Comparison of ENCODE assay signal across 1 cellular context in genomic region chr2:74958277-74959105, GRCh38.
TF ChIP-seq lines count a peak whose summit lies in the region.

TSS of gene POLE4 (plus strand) at chr2:74958643. CDS start at chr2:74958680, 37 bp downstream.

TF ChIP-seq in HepG2, 621 proteins besides CTCF, POLR2A, EP300 and RAD21 (continued from another document and continues in another):
- TF ChIP-seq TRIM22 (IDR thresholded peaks at IDR 0.05) (no peak), ZNF430 (CRISPR knock-in tag; IDR thresholded peaks at IDR 0.05) (peak; percentile 98), ZBTB21 (CRISPR knock-in tag; IDR thresholded peaks at IDR 0.05) (no peak; the same call in 1 of the 2 replicates), ZNF451 (CRISPR knock-in tag; IDR thresholded peaks at IDR 0.05) (peak; percentile 100), ZNF605 (CRISPR knock-in tag; IDR thresholded peaks at IDR 0.05) (peak; percentile 99), ZNF564 (CRISPR knock-in tag; IDR thresholded peaks at IDR 0.05) (peak; percentile 85; the same call in 1 of the 2 replicates), SMAD9 (CRISPR knock-in tag; IDR thresholded peaks at IDR 0.05) (peak; percentile 97), BRCA1 (CRISPR knock-in tag; IDR thresholded peaks at IDR 0.05) (no peak), NPAS2 (CRISPR knock-in tag; IDR thresholded peaks at IDR 0.05; ENCODE audit: borderline replicate concordance) (no peak), POLR2G (IDR thresholded peaks at IDR 0.05; ENCODE audit: low read depth, low read length) (peak; percentile 97), ZNF790 (CRISPR knock-in tag; IDR thresholded peaks at IDR 0.05; ENCODE audit: borderline replicate concordance) (peak; percentile 99), SMAD3 (CRISPR knock-in tag; IDR thresholded peaks at IDR 0.05) (peak; percentile 60), ERF (CRISPR knock-in tag; IDR thresholded peaks at IDR 0.05) (peak; percentile 99), MATR3 (CRISPR knock-in tag; IDR thresholded peaks at IDR 0.05) (no peak; the same call in 1 of the 2 replicates), REPIN1 (CRISPR knock-in tag; IDR thresholded peaks at IDR 0.05; ENCODE audit: borderline replicate concordance, low read depth) (peak; percentile 99), ZNF407 (CRISPR knock-in tag; IDR thresholded peaks at IDR 0.05; ENCODE audit: not compliant biosample characterization) (peak; percentile 99), MYNN (CRISPR knock-in tag; IDR thresholded peaks at IDR 0.05; ENCODE audit: low read depth) (peak; percentile 29; the same call in 1 of the 2 replicates), HDAC6 (IDR thresholded peaks at IDR 0.05; ENCODE audit: low read depth, low read length) (no peak), ZNF256 (CRISPR knock-in tag; conservative IDR thresholded peaks at IDR 0.05) (peak; percentile 88; the same call in 1 of the 2 replicates), ZNF124 (CRISPR knock-in tag; IDR thresholded peaks at IDR 0.05) (peak; percentile 91), ZNF879 (CRISPR knock-in tag; IDR thresholded peaks at IDR 0.05) (peak; percentile 97), RFXANK (CRISPR knock-in tag; IDR thresholded peaks at IDR 0.05) (0 out of 2 replicates have a peak, but pooled peaks have one; percentile 33), DNMT1 (CRISPR knock-in tag; IDR thresholded peaks at IDR 0.05) (peak; percentile 93; the same call in 1 of the 2 replicates), ZNF552 (CRISPR knock-in tag; IDR thresholded peaks at IDR 0.05; ENCODE audit: borderline replicate concordance) (peak; percentile 96), ZNF512B (CRISPR knock-in tag; IDR thresholded peaks at IDR 0.05; ENCODE audit: borderline replicate concordance) (0 out of 2 replicates have a peak, but pooled peaks have one; percentile 48), THAP7 (CRISPR knock-in tag; IDR thresholded peaks at IDR 0.05) (peak; percentile 92), KAT2B (IDR thresholded peaks at IDR 0.05; ENCODE audit: borderline replicate concordance, low read depth, low read length) (no peak), HHEX (CRISPR knock-in tag; IDR thresholded peaks at IDR 0.05) (no peak), SAP130 (CRISPR knock-in tag; IDR thresholded peaks at IDR 0.05; ENCODE audit: low read depth) (peak; percentile 91), DMAP1 (CRISPR knock-in tag; IDR thresholded peaks at IDR 0.05) (peak; percentile 98), PAX8 (CRISPR knock-in tag; IDR thresholded peaks at IDR 0.05; ENCODE audit: borderline replicate concordance) (peak; percentile 85; the same call in 1 of the 2 replicates), ZBTB39 (CRISPR knock-in tag; IDR thresholded peaks at IDR 0.05) (peak; percentile 43; the same call in 1 of the 2 replicates), SCMH1 (CRISPR knock-in tag; IDR thresholded peaks at IDR 0.05; ENCODE audit: borderline replicate concordance) (no peak), NONO (IDR thresholded peaks at IDR 0.05) (no peak), NONO (CRISPR knock-in tag; conservative IDR thresholded peaks at IDR 0.05) (peak; percentile 98), BCL6 (CRISPR knock-in tag; IDR thresholded peaks at IDR 0.05) (peak; percentile 61), HINFP (CRISPR knock-in tag; IDR thresholded peaks at IDR 0.05; ENCODE audit: low read depth) (peak; percentile 94), ZFP41 (CRISPR knock-in tag; IDR thresholded peaks at IDR 0.05; ENCODE audit: borderline replicate concordance) (peak; percentile 65; the same call in 1 of the 2 replicates), SMC3 (IDR thresholded peaks at IDR 0.05; ENCODE audit: low read length) (no peak), SIX1 (CRISPR knock-in tag; IDR thresholded peaks at IDR 0.05; ENCODE audit: borderline replicate concordance) (peak; percentile 15; the same call in 1 of the 2 replicates), ZNF839 (CRISPR knock-in tag; IDR thresholded peaks at IDR 0.05; ENCODE audit: borderline replicate concordance) (0 out of 2 replicates have a peak, but pooled peaks have one; percentile 62), ZNF343 (CRISPR knock-in tag; IDR thresholded peaks at IDR 0.05) (peak; percentile 87), TMF1 (CRISPR knock-in tag; IDR thresholded peaks at IDR 0.05; ENCODE audit: low read depth) (peak; percentile 98), ZFP37 (CRISPR knock-in tag; IDR thresholded peaks at IDR 0.05; ENCODE audit: borderline replicate concordance) (peak; percentile 83; the same call in 1 of the 2 replicates), PREB (CRISPR knock-in tag; IDR thresholded peaks at IDR 0.05) (no peak), KMT2B (CRISPR knock-in tag; IDR thresholded peaks at IDR 0.05) (peak; percentile 89), ATF1 (CRISPR knock-in tag; IDR thresholded peaks at IDR 0.05) (no peak), THAP8 (CRISPR knock-in tag; IDR thresholded peaks at IDR 0.05; ENCODE audit: borderline replicate concordance) (peak; percentile 96), STAG1 (CRISPR knock-in tag; IDR thresholded peaks at IDR 0.05) (0 out of 2 replicates have a peak, but pooled peaks have one; percentile 17), FIP1L1 (IDR thresholded peaks at IDR 0.05; ENCODE audit: borderline replicate concordance, insufficient read depth, low read depth, low read length) (no peak)
